ENCODE assay signal across 8 cellular contexts in the genomic region with DNA sequence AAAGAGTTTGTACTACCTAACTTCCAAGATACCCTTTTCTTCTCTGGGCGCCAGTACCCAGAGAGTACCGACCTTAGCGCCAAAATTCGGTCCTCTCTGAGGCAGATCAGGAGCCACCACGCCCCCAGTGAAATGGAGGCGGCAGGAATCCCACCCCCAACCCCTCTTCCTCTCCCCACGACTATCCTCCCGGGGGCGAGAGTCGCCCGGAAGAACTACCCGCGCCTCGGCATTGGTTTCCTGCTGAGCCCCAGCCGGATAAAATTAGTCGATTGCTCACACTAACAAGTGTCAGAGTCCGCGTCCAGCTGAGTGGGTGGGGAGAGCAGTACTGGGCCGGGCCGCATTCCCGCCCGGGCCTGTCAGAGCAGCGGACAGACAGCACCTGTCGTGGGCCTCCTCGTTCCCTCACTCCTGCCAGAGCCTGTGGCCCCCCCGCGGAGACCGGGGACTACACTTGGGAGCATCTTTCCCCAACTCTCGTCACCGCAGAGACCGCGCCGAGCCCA.
DNase-seq lines count a peak whose midpoint lies in the region; ATAC-seq and TF ChIP-seq lines count a peak whose summit lies in the region.

No MANE protein-coding gene starts in this region.

- H3K36me3 ChIP-seq in Panc1 (ENCODE audit: control insufficient read depth, insufficient read depth, low read length) (no peaks in the 10 kb centered on the region), left ventricle myocardium inferior (no peaks in the 10 kb centered on the region)

- intact Hi-C loops in Panc1 (cut with micrococcal nuclease; ENCODE audit: unreplicated experiment) = loop anchor here (5.0 kb wide), 1 partner anchor 248 kb away; no protein-coding TSS in a partner anchor
- intact Hi-C loops in left ventricle myocardium inferior (cut with micrococcal nuclease) = no loop called here
- intact Hi-C loops in posterior vena cava (cut with DNase I) = loop anchor here (10.0 kb wide), 1 partner anchor 111 kb away; the partner anchor contains the start of gene SLC16A2 (in 2 of the 2)

- TF ChIP-seq CTCF in HFFc6 (IDR thresholded peaks at IDR 0.05) = no peak
- TF ChIP-seq CTCF in Panc1 (IDR thresholded peaks at IDR 0.05) = peak; percentile 22; the same call in 1 of the 2 replicates
- no peak for TF ChIP-seq CTCF in left ventricle myocardium inferior (IDR thresholded peaks at IDR 0.05; ENCODE audit: borderline replicate concordance)

- no peaks in the 10 kb centered on the region for H3K9me3 ChIP-seq in Panc1 (ENCODE audit: control insufficient read depth, insufficient read depth, low read depth, low read length)
- H3K9me3 ChIP-seq in left ventricle myocardium inferior (replicated peaks) = no peaks in the 10 kb centered on the region

- peak overlapping the region; percentile 83 for H3K4me3 Mint-ChIP-seq in HFFc6

- in situ Hi-C loops in Panc1 (cut with HindIII; ENCODE audit: low pct_unique_long_range_greater_than_20kb, low sequenced_read_pairs) = no loop called here

- DNase-seq in HFFc6 (peak; percentile 31), Panc1 (ENCODE audit: low read depth, low spot score) (no peak), left ventricle myocardium inferior (peak; percentile 76), posterior vena cava (ENCODE audit: low spot score) (peak; percentile 90)

- POLR2A ChIA-PET in Panc1 (lab: Charles Lee) = interaction anchor here (0.7 kb wide), 1 partner anchor 76 kb away, joined by 3 read pairs; no protein-coding TSS in a partner anchor

- H3K27me3 Mint-ChIP-seq in HFFc6 (ENCODE audit: insufficient read depth) = peaks cover 5% of the 10 kb centered on the region

- peaks cover 2% of the 10 kb centered on the region; the same call in 1 of the 2 replicates for H3K4me1 ChIP-seq in Panc1 (ENCODE audit: control insufficient read depth, insufficient read depth, low read length)
- peaks cover 15% of the 10 kb centered on the region for H3K4me1 ChIP-seq in left ventricle myocardium inferior

- no TSS peak for BruUV-seq in Panc1 (replicated peaks; lab: Mats Ljungman, UMichigan)

- H3K27me3 ChIP-seq in Panc1 (ENCODE audit: control insufficient read depth, insufficient read depth, low read length) (no peaks in the 10 kb centered on the region), left ventricle myocardium inferior (ENCODE audit: low read depth) (no peaks in the 10 kb centered on the region)

- peak overlapping the region; percentile 36; the same call in 1 of the 2 replicates for H3K4me3 ChIP-seq in GM08714 (ENCODE audit: low read length)
- peak overlapping the region; percentile 52 to 71 for H3K4me3 ChIP-seq in Panc1 (ENCODE audit: low read depth in 2 of 2, low read length in 2 of 2)
- H3K4me3 ChIP-seq in left ventricle myocardium inferior = peak overlapping the region; percentile 68

- peaks cover 9% of the 10 kb centered on the region for H3K36me3 Mint-ChIP-seq in HFFc6 (ENCODE audit: low read depth)

- H3K4me1 Mint-ChIP-seq in HFFc6 (ENCODE audit: low read depth) = peaks cover 33% of the 10 kb centered on the region

- CTCF ChIA-PET in Panc1 (lab: Charles Lee) = no interaction called here

- ATAC-seq in Panc1 (peak; percentile 80), GM21526 (IDR thresholded peaks at IDR 0.05; ENCODE audit: low FRiP score, unreplicated experiment) (no peak), GM19324 (IDR thresholded peaks at IDR 0.05; ENCODE audit: low FRiP score, unreplicated experiment) (no peak)

- H3K27ac Mint-ChIP-seq in HFFc6 = peak overlapping the region; percentile 86

- H3K9me3 Mint-ChIP-seq in HFFc6 = no peaks in the 10 kb centered on the region

- H3K27ac ChIP-seq in Panc1 (ENCODE audit: low read length) (peak overlapping the region; percentile 39; the same call in 1 of the 2 replicates), angular gyrus (ENCODE audit: low read depth, low read length) (peak overlapping the region; percentile 55), left ventricle myocardium inferior (replicated peaks) (peak overlapping the region; percentile 91)

Comparison
In these comparisons a context has a peak if more than half of its experiments do, and no peak if none do; other contexts are left out.
1. H3K27ac ChIP-seq: peak in every context shown above with its lines; median percentile 91 in left ventricle myocardium inferior; 55 in angular gyrus; 39 in Panc1.